9 cellular contexts compared by ENCODE assay signal in genomic region chr7:55569797-55570196, GRCh38. TPM values are rescaled to one million over a fixed set of nuclear protein-coding genes. Genes with fewer than 3 reads are reported as not detected.
DNase-seq lines count a peak whose midpoint lies in the region; ATAC-seq and TF ChIP-seq lines count a peak whose summit lies in the region.
"Had no signal": no experiment of that assay in that cellular context is flagged by ENCODE, and none has a peak within 500 bp of the region (broad histone marks: within the 10 kb centered on the region; RNA-seq: fewer than 3 reads in every experiment).

No MANE protein-coding gene starts in this region.

- H3K4me1 ChIP-seq in Peyer's patch, result peaks cover 0 to 68% (median 25%) of the 10 kb centered on the region in 4 donors
- peaks cover 50% of the 10 kb centered on the region for H3K4me1 ChIP-seq in iPS-15b (ENCODE audit: control insufficient read depth, insufficient read depth, low read length)

- H3K27me3 ChIP-seq in Peyer's patch (no peaks in the 10 kb centered on the region), iPS-15b (ENCODE audit: control insufficient read depth, insufficient read depth, low read length) (peaks cover 2% of the 10 kb centered on the region)

- H3K9ac ChIP-seq in iPS-15b (ENCODE audit: low read depth, low read length), result peak overlapping the region; percentile 37

- DNase-seq in Peyer's patch (peak in 1 of 3 donors; percentile 55), CD1c-positive myeloid dendritic cell (ENCODE audit: extremely low spot score) (no peak), HEK293T (ENCODE audit: extremely low spot score) (no peak), nucleus accumbens (lab: John Stamatoyannopoulos, UW) (no peak), GM13977 (ENCODE audit: low spot score) (no peak)

- POLR2A ChIA-PET in HEK293T (lab: Yijun Ruan, JAX), result no interaction called here

- TF ChIP-seq POLR2A in Peyer's patch (IDR thresholded peaks at IDR 0.05), result no peak

- H3K36me3 ChIP-seq in Peyer's patch (no peaks in the 10 kb centered on the region), iPS-15b (ENCODE audit: control insufficient read depth, insufficient read depth, low read length) (no peaks in the 10 kb centered on the region)

- in situ Hi-C loops in GM13977 (cut with MboI; ENCODE audit: low pct_unique_long_range_greater_than_20kb, low sequenced_read_pairs, unreplicated experiment), result no loop called here

- H3K9me3 ChIP-seq in Peyer's patch (no peaks in the 10 kb centered on the region), iPS-15b (ENCODE audit: control insufficient read depth, insufficient read depth, low read length) (no peaks in the 10 kb centered on the region)

- TF ChIP-seq CTCF in Peyer's patch (IDR thresholded peaks at IDR 0.05) (no peak), GM13977 (IDR thresholded peaks at IDR 0.05; ENCODE audit: extremely low read depth, insufficient read depth, missing control alignments) (no peak)

- ATAC-seq in GM18858 (IDR thresholded peaks at IDR 0.05; ENCODE audit: unreplicated experiment) (peak; percentile 17), HG02610 (IDR thresholded peaks at IDR 0.05; ENCODE audit: unreplicated experiment) (peak; percentile 24)

- H3K4me3 ChIP-seq in Peyer's patch (peak overlapping the region; percentile 3 to 96 (median 92)), iPS-15b (ENCODE audit: low read depth, low read length) (no peak overlapping the region)
- H3K4me3 ChIP-seq: lung had no signal

- H3K27ac ChIP-seq in Peyer's patch, result peak overlapping the region; percentile 44 to 98 (median 68)

- CTCF ChIA-PET in HEK293T (lab: Yijun Ruan, JAX), result no interaction called here

TF ChIP-seq in HEK293T, 16 proteins besides CTCF, POLR2A, EP300 and RAD21:
- no peak for TF ChIP-seq FOXM1 (IDR thresholded peaks at IDR 0.05; ENCODE audit: borderline replicate concordance)
- TF ChIP-seq LEF1 (IDR thresholded peaks at IDR 0.05; ENCODE audit: borderline replicate concordance), result no peak
- TF ChIP-seq CTBP1 (IDR thresholded peaks at IDR 0.05; ENCODE audit: borderline replicate concordance), result no peak
- TF ChIP-seq NFRKB (IDR thresholded peaks at IDR 0.05), result no peak
- TF ChIP-seq TARDBP (IDR thresholded peaks at IDR 0.05), result no peak
- TF ChIP-seq ZNF384 (IDR thresholded peaks at IDR 0.05), result no peak
- TF ChIP-seq FOXK2 (IDR thresholded peaks at IDR 0.05), result no peak
- TF ChIP-seq HDGF (IDR thresholded peaks at IDR 0.05; ENCODE audit: borderline replicate concordance), result no peak
- TF ChIP-seq SP1 (IDR thresholded peaks at IDR 0.05), result no peak
- no peak for TF ChIP-seq L3MBTL2 (conservative IDR thresholded peaks at IDR 0.05)
- TF ChIP-seq ELF4 (IDR thresholded peaks at IDR 0.05), result no peak
- no peak for TF ChIP-seq PKNOX1 (IDR thresholded peaks at IDR 0.05)
- TF ChIP-seq BHLHE40 (IDR thresholded peaks at IDR 0.05; ENCODE audit: borderline replicate concordance), result no peak
- no peak for TF ChIP-seq SUZ12 (IDR thresholded peaks at IDR 0.05)
- no peak for TF ChIP-seq ARNT (IDR thresholded peaks at IDR 0.05)
- no peak for TF ChIP-seq FOXA1 (IDR thresholded peaks at IDR 0.05)
TF ChIP-seq in HEK293T: peak in this region for 0.

RNA-seq across cellular contexts. Expression of gene VOPP1, which starts 2.5 kb away (rescaled TPM):
- 10 to 100 TPM; 63.9 to 79.2 (median 72.4) TPM for total RNA-seq in Peyer's patch
